1 cellular context compared by ENCODE assay signal in genomic region chr9:93231121-93231694, GRCh38.
A peak's percentile ranks its signal among the peaks of the same experiment; 100 is the strongest.
TF ChIP-seq lines count a peak whose summit lies in the region.

No MANE protein-coding gene starts in this region.

TF ChIP-seq in HEK293, 187 proteins besides CTCF, POLR2A, EP300 and RAD21 (continued from another document):
- TF ChIP-seq GLIS1 (tag by site-specific recombination; IDR thresholded peaks at IDR 0.05) (peak; percentile 48; the same call in 1 of the 2 replicates), ZNF701 (tag by site-specific recombination; IDR thresholded peaks at IDR 0.05) (no peak), ZNF571 (tag by site-specific recombination; IDR thresholded peaks at IDR 0.05) (no peak), ZFHX2 (tag by site-specific recombination; conservative IDR thresholded peaks at IDR 0.05) (0 out of 2 replicates have a peak, but pooled peaks have one; percentile 24), ZNF335 (tag by site-specific recombination; conservative IDR thresholded peaks at IDR 0.05) (no peak), EGR2 (tag by site-specific recombination; IDR thresholded peaks at IDR 0.05; ENCODE audit: low read depth) (peak; percentile 7; the same call in 1 of the 2 replicates), ZNF366 (tag by site-specific recombination; conservative IDR thresholded peaks at IDR 0.05) (no peak), ZNF140 (tag by site-specific recombination; IDR thresholded peaks at IDR 0.05) (no peak), ZSCAN5A (tag by site-specific recombination; IDR thresholded peaks at IDR 0.05) (no peak), ZNF112 (tag by site-specific recombination; IDR thresholded peaks at IDR 0.05) (no peak), ZNF624 (tag by site-specific recombination; IDR thresholded peaks at IDR 0.05) (no peak), MEIS1 (CRISPR knock-in tag; IDR thresholded peaks at IDR 0.05; ENCODE audit: borderline replicate concordance) (no peak), SP2 (tag by site-specific recombination; IDR thresholded peaks at IDR 0.05) (no peak)
